ENCODE assay signal across 11 cellular contexts in genomic region chr19:33245948-33246728, GRCh38. TPM values are rescaled to one million over a fixed set of nuclear protein-coding genes. Genes with fewer than 3 reads are reported as not detected.
DNase-seq lines count a peak whose midpoint lies in the region; ATAC-seq and TF ChIP-seq lines count a peak whose summit lies in the region.
"Had no signal": no experiment of that assay in that cellular context is flagged by ENCODE, and none has a peak within 500 bp of the region (broad histone marks: within the 10 kb centered on the region; RNA-seq: fewer than 3 reads in every experiment).

No MANE protein-coding gene starts in this region.

- H3K4me3 ChIP-seq in H7 (ENCODE audit: insufficient read depth, low read depth, low read length) = no peak overlapping the region
- H3K4me3 ChIP-seq in WI38 (ENCODE audit: low read depth, low read length) = no peak overlapping the region
- H3K4me3 ChIP-seq in kidney epithelial cell (ENCODE audit: low read depth, low read length) = no peak overlapping the region
- H3K4me3 ChIP-seq: thyroid gland had no signal

- H3K36me3 ChIP-seq in H7 (replicated peaks; ENCODE audit: control insufficient read depth, insufficient read depth, low read length) (no peaks in the 10 kb centered on the region), kidney epithelial cell (ENCODE audit: control insufficient read depth, insufficient read depth, low read length) (no peaks in the 10 kb centered on the region)
- H3K36me3 ChIP-seq: thyroid gland had no signal

- H3K27me3 ChIP-seq in H7 (ENCODE audit: control insufficient read depth, insufficient read depth, low read length) (no peaks in the 10 kb centered on the region), kidney epithelial cell (ENCODE audit: control insufficient read depth, insufficient read depth, low read length) (no peaks in the 10 kb centered on the region)
- H3K27me3 ChIP-seq: thyroid gland had no signal

- DNase-seq in H7 (peak; percentile 65), kidney epithelial cell (ENCODE audit: low read depth) (no peak), NCI-H1092 treated with DMSO at 0.1 percent for 48 hours (lab: John Stamatoyannopoulos, UW) (no peak), cerebellar nuclear complex (lab: John Stamatoyannopoulos, UW) (no peak), D341Med (ENCODE audit: low spot score) (no peak)
- DNase-seq: activated naive CD4-positive, alpha-beta T cell treated with Interleukin-2 at 50 U/mL for 16 hours; thyroid gland had no signal

- peak; percentile 58 for TF ChIP-seq CTCF in 22Rv1 (IDR thresholded peaks at IDR 0.05)
- TF ChIP-seq CTCF in WI38 (IDR thresholded peaks at IDR 0.05; ENCODE audit: low read depth, low read length) = peak; percentile 56
- peak; percentile 52 for TF ChIP-seq CTCF in kidney epithelial cell (IDR thresholded peaks at IDR 0.05; ENCODE audit: insufficient read depth, low read length, poor library complexity, severe bottlenecking)

- no peak for ATAC-seq in HG02981 (IDR thresholded peaks at IDR 0.05; ENCODE audit: unreplicated experiment)

- H3K27ac ChIP-seq in 22Rv1 = no peak overlapping the region
- H3K27ac ChIP-seq: thyroid gland had no signal

RNA-seq across cellular contexts. Expression of gene SLC7A10, which starts 20.5 kb away (rescaled TPM):
- total RNA-seq in H7 (2014; rRNA removed; shearing (Covaris generic)) = 2.4 and 3.0 TPM in 2 replicates
- total RNA-seq in kidney epithelial cell = not detected in 2 replicates
- total RNA-seq: HT1080 had no signal

RNA-seq across cellular contexts. Expression of gene LRP3, which starts 52.0 kb away (rescaled TPM):
- 54.8 and 57.7 TPM in 2 replicates for total RNA-seq in H7 (2014; rRNA removed; shearing (Covaris generic))
- 42.8 and 54.8 TPM in 2 replicates for total RNA-seq in kidney epithelial cell

RNA-seq across cellular contexts. Expression of gene CEBPA, which starts 56.2 kb away (rescaled TPM):
- 3.2 and 4.8 TPM in 2 replicates for total RNA-seq in H7 (2014; rRNA removed; shearing (Covaris generic))
- 2.0 and 3.7 TPM in 2 replicates for total RNA-seq in kidney epithelial cell
